ENCODE assay signal across 10 cellular contexts in the genomic region with DNA sequence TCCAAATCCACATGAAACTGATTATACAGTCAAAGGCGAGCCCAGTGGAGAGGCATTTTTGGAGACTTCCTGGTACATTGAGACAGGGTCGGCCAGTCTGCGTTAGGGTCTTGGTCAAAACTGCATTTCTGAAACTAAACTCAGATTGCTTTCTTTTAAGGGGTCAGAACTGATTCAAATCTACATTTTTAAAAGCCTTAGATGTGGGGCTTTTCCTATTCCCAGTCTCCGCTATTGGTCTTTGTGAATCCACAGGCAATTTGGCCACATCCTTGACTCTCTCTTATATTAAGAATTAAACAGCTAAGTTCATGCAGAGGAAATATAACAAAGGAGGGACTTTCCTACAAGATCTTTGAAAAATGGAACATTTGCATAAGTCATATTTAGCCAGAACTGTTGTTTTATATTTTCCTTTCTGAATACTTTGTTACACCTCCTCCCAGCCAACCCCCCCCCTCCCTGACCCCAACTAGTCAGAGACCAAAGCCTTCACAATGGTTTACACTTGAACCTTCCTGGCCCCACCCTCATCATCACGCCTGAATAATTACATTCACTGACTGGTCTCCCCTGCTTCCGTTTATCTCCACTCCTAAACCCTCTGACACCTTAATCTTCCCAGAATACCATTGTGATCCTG.
DNase-seq lines count a peak whose midpoint lies in the region; ATAC-seq and FAIRE-seq lines count a peak whose summit lies in the region.
"Had no signal": no experiment of that assay in that cellular context is flagged by ENCODE, and none has a peak within 500 bp of the region (broad histone marks: within the 10 kb centered on the region; RNA-seq: fewer than 3 reads in every experiment).

No MANE protein-coding gene starts in this region.

- H3K4me1 Mint-ChIP-seq in T-helper 2 cell treated with Interferon-gamma antibody and Interleukin-4, amounts not matched to agents 5 μg/mL and 100 μg/mL, for 36 hours (ENCODE audit: low read depth) = peaks cover 43% of the 10 kb centered on the region

- FAIRE-seq in RCC 7860 (lab: Jason Lieb, UNC) = no peak

- DNase-seq in T-helper 2 cell treated with Interferon-gamma antibody and Interleukin-4, amounts not matched to agents 5 μg/mL and 100 μg/mL, for 36 hours (ENCODE audit: low spot score) = peak; percentile 47
- DNase-seq in stimulated activated CD4-positive, alpha-beta T cell treated with anti-CD3 and anti-CD28 coated beads, Interleukin-12 subunit alpha, Interleukin-12 subunit beta, amount 100 ng/mL, for 48 hours (ENCODE audit: low read depth in 2 of 3, low spot score in 1 of 3) = peak; percentile 52 to 61 (median 56)
- no peak for DNase-seq in NCI-H510A (lab: John Stamatoyannopoulos, UW)
- DNase-seq in RCC 7860 (ENCODE audit: low spot score) = no peak
- no peak for DNase-seq in Ammon's horn (ENCODE audit: low spot score)
- DNase-seq in ecto neural progenitor cell (ENCODE audit: low spot score) = no peak
- DNase-seq: amniotic stem cell, NCI-H446 treated with DMSO at 0.1 percent for 48 hours had no signal

- ATAC-seq in GM18858 (IDR thresholded peaks at IDR 0.05; ENCODE audit: unreplicated experiment) (peak; percentile 62), GM21825 (IDR thresholded peaks at IDR 0.05; ENCODE audit: unreplicated experiment) (peak; percentile 70)

- H3K27ac Mint-ChIP-seq in T-helper 2 cell treated with Interferon-gamma antibody and Interleukin-4, amounts not matched to agents 5 μg/mL and 100 μg/mL, for 36 hours = peak overlapping the region; percentile 32

- no peaks in the 10 kb centered on the region for H3K36me3 Mint-ChIP-seq in T-helper 2 cell treated with Interferon-gamma antibody and Interleukin-4, amounts not matched to agents 5 μg/mL and 100 μg/mL, for 36 hours (ENCODE audit: low read depth)

- H3K4me3 Mint-ChIP-seq in T-helper 2 cell treated with Interferon-gamma antibody and Interleukin-4, amounts not matched to agents 5 μg/mL and 100 μg/mL, for 36 hours = peak overlapping the region; percentile 47

- no peaks in the 10 kb centered on the region for H3K27me3 Mint-ChIP-seq in T-helper 2 cell treated with Interferon-gamma antibody and Interleukin-4, amounts not matched to agents 5 μg/mL and 100 μg/mL, for 36 hours (ENCODE audit: low read depth)

- no peaks in the 10 kb centered on the region for H3K9me3 Mint-ChIP-seq in T-helper 2 cell treated with Interferon-gamma antibody and Interleukin-4, amounts not matched to agents 5 μg/mL and 100 μg/mL, for 36 hours

Comparison
In these comparisons a context has a peak if more than half of its experiments do, and no peak if none do; other contexts are left out.
1. DNase-seq: peak in T-helper 2 cell treated with Interferon-gamma antibody and Interleukin-4, amounts not matched to agents 5 μg/mL and 100 μg/mL, for 36 hours (single experiment) and stimulated activated CD4-positive, alpha-beta T cell treated with anti-CD3 and anti-CD28 coated beads, Interleukin-12 subunit alpha, Interleukin-12 subunit beta, amount 100 ng/mL, for 48 hours (3 of 3); none in NCI-H510A (single experiment), RCC 7860 (single experiment), Ammon's horn (single experiment) and ecto neural progenitor cell (single experiment).